20 cellular contexts compared by ENCODE assay signal in the genomic region with DNA sequence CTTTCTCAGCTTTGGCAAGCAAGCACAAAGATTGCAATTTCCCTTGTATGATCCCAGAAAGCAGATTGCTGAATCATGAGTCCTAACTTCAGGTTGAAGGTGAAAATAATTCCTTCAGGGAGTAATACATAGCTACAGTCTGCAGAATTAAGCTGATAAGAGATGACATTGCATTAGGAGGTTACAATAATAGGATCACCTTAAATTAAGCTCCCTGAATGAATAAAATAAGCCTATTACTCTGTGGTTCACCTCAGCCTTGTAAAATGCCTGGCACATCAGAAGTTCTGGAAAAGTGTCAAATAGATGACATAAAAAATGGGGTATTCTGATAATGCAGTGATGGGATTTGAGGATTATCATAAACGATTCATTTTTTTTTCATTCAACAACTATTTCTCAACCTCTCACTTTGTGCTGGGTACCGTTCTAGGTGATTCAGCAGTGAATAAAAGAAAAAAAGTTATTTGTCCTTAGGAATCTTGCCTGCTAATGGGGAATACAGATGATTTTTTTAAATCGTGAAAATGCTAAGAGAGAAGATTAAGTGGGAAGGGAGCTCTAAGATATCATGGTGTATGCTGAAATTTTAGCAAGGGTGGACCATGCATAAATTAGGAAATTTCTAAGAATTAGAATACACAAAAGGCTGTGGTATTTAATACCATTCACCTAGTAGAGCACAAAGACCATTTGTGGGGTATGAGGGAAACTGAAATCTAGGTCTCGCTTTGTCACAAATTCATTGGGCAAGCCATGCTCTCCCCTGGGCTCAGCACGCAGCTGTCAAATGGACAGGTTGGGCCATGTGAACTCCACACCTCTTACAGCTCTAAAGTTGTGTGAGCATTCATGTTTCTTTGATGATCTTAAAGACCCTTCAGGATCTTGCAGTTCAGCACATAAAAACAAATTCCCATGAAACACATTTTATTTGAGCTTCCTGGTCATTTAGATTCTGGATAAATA.
"Had no signal": no experiment of that assay in that cellular context is flagged by ENCODE, and none has a peak within 500 bp of the region (broad histone marks: within the 10 kb centered on the region; RNA-seq: fewer than 3 reads in every experiment).

No MANE protein-coding gene starts in this region.

- H3K4me2 ChIP-seq: smooth muscle cell had no signal

- H3K27me3 ChIP-seq: esophagus muscularis mucosa, gastrocnemius medialis, heart right ventricle, neutrophil, suprapubic skin, tibial artery, upper lobe of left lung, uterus had no signal

- H3K4me1 ChIP-seq: esophagus muscularis mucosa, gastrocnemius medialis, tibial artery, uterus had no signal

- DNase-seq: effector memory CD8-positive, alpha-beta T cell; gastrocnemius medialis; heart right ventricle; kidney glomerular epithelial cell; mesendoderm; naive thymus-derived CD4-positive, alpha-beta T cell; nephron progenitor cell; posterior cingulate gyrus; right cardiac atrium; stimulated activated CD4-positive, alpha-beta T cell treated with anti-CD3 and anti-CD28 coated beads, Interleukin-2, amount 100 ng/mL, for 48 hours; stimulated activated naive CD4-positive, alpha-beta T cell treated with Interleukin-2 at 50 U/mL for 16 hours; tibial artery; upper lobe of left lung; uterus had no signal

- H3K36me3 ChIP-seq: esophagus muscularis mucosa, gastrocnemius medialis, heart right ventricle, neutrophil, suprapubic skin, tibial artery, upper lobe of left lung, uterus had no signal

- H3K9me3 ChIP-seq: esophagus muscularis mucosa, gastrocnemius medialis, neutrophil, suprapubic skin, tibial artery, upper lobe of left lung, uterus had no signal

- FAIRE-seq: islet of Langerhans had no signal

- H3K4me3 ChIP-seq: esophagus muscularis mucosa, gastrocnemius medialis, heart right ventricle, smooth muscle cell, suprapubic skin, tibial artery, upper lobe of left lung, uterus had no signal

- H3K27ac ChIP-seq: epithelial cell of prostate, esophagus muscularis mucosa, gastrocnemius medialis, heart right ventricle, neutrophil, suprapubic skin, tibial artery, upper lobe of left lung, uterus had no signal
